ENCODE assay signal across 15 cellular contexts in genomic region chr2:98528349-98528748, GRCh38.
DNase-seq lines count a peak whose midpoint lies in the region; ATAC-seq and TF ChIP-seq lines count a peak whose summit lies in the region.
"Had no signal": no experiment of that assay in that cellular context is flagged by ENCODE, and none has a peak within 500 bp of the region (broad histone marks: within the 10 kb centered on the region; RNA-seq: fewer than 3 reads in every experiment).

No MANE protein-coding gene starts in this region.

- H3K4me1 Mint-ChIP-seq in activated CD8-positive, alpha-beta T cell treated with anti-CD3 and anti-CD28 coated beads for 36 hours (ENCODE audit: low read depth), result peaks cover 19% of the 10 kb centered on the region
- H3K4me1 Mint-ChIP-seq in activated CD8-positive, alpha-beta T cell treated with anti-CD3 and anti-CD28 coated beads, Interleukin-2, amount 10 ng/mL, durations not matched to agents 7 days and 5 days (ENCODE audit: low read depth), result peaks cover 2% of the 10 kb centered on the region
- H3K4me1 Mint-ChIP-seq in CD8-positive, alpha-beta memory T cell, result peaks cover 2 to 28% (median 20%) of the 10 kb centered on the region in 3 donors
- H3K4me1 Mint-ChIP-seq in activated T-helper 17 cell treated with anti-CD3 and anti-CD28 coated beads, Interleukin-2, amount 50 U/mL, for 72 hours, result peaks cover 6% of the 10 kb centered on the region
- peaks cover 35 to 67% of the 10 kb centered on the region in 2 donors for H3K4me1 Mint-ChIP-seq in natural killer cell

- no peaks in the 10 kb centered on the region for H3K27me3 ChIP-seq in CD8-positive, alpha-beta memory T cell (ENCODE audit: insufficient read depth, low read length, poor library complexity, severe bottlenecking)

- peaks cover 25% of the 10 kb centered on the region for H3K36me3 Mint-ChIP-seq in activated CD8-positive, alpha-beta T cell treated with anti-CD3 and anti-CD28 coated beads for 36 hours (ENCODE audit: low read depth)
- H3K36me3 Mint-ChIP-seq in activated CD8-positive, alpha-beta T cell treated with anti-CD3 and anti-CD28 coated beads, Interleukin-2, amount 10 ng/mL, durations not matched to agents 7 days and 5 days (ENCODE audit: low read depth), result peaks cover 58% of the 10 kb centered on the region
- H3K36me3 Mint-ChIP-seq in CD8-positive, alpha-beta memory T cell, result peaks cover 10 to 65% (median 23%) of the 10 kb centered on the region in 3 donors
- peaks cover 52% of the 10 kb centered on the region for H3K36me3 Mint-ChIP-seq in activated T-helper 17 cell treated with anti-CD3 and anti-CD28 coated beads, Interleukin-2, amount 50 U/mL, for 72 hours (ENCODE audit: low read depth)
- peaks cover 11% of the 10 kb centered on the region for H3K36me3 Mint-ChIP-seq in natural killer cell

- H3K36me3 ChIP-seq in CD8-positive, alpha-beta memory T cell (ENCODE audit: insufficient read depth, low read length), result no peaks in the 10 kb centered on the region

- H3K27ac ChIP-seq in CD8-positive, alpha-beta memory T cell (ENCODE audit: low read depth, low read length), result no peak overlapping the region
- H3K27ac ChIP-seq: 22Rv1, HL-60 had no signal

- H3K4me1 ChIP-seq in CD8-positive, alpha-beta memory T cell (ENCODE audit: insufficient read depth, low read length), result no peaks in the 10 kb centered on the region

- no peaks in the 10 kb centered on the region for H3K9me3 Mint-ChIP-seq in activated CD8-positive, alpha-beta T cell treated with anti-CD3 and anti-CD28 coated beads for 36 hours
- H3K9me3 Mint-ChIP-seq in activated CD8-positive, alpha-beta T cell treated with anti-CD3 and anti-CD28 coated beads, Interleukin-2, amount 10 ng/mL, durations not matched to agents 7 days and 5 days (ENCODE audit: insufficient read depth), result no peaks in the 10 kb centered on the region
- H3K9me3 Mint-ChIP-seq in CD8-positive, alpha-beta memory T cell, result peaks cover 0 to 3% (median 0%) of the 10 kb centered on the region in 5 donors
- H3K9me3 Mint-ChIP-seq in activated T-helper 17 cell treated with anti-CD3 and anti-CD28 coated beads, Interleukin-2, amount 50 U/mL, for 72 hours, result no peaks in the 10 kb centered on the region
- H3K9me3 Mint-ChIP-seq in natural killer cell, result no peaks in the 10 kb centered on the region

- H3K4me3 ChIP-seq in CD8-positive, alpha-beta memory T cell (ENCODE audit: low read length), result no peak overlapping the region

- DNase-seq in activated CD8-positive, alpha-beta T cell treated with anti-CD3 and anti-CD28 coated beads for 36 hours, result no peak
- no peak for DNase-seq in activated CD8-positive, alpha-beta T cell treated with anti-CD3 and anti-CD28 coated beads, Interleukin-2, amount 10 ng/mL, durations not matched to agents 7 days and 5 days
- no peak for DNase-seq in CD8-positive, alpha-beta memory T cell
- no peak for DNase-seq in natural killer cell
- DNase-seq in mesenteric fat pad (ENCODE audit: low spot score), result no peak
- no peak for DNase-seq in cerebellum (ENCODE audit: low spot score)
- DNase-seq: COR-L47, DND-41, GDM1, HCEC 1CT had no signal

- no peak overlapping the region for H3K4me3 Mint-ChIP-seq in activated CD8-positive, alpha-beta T cell treated with anti-CD3 and anti-CD28 coated beads for 36 hours
- H3K4me3 Mint-ChIP-seq in activated CD8-positive, alpha-beta T cell treated with anti-CD3 and anti-CD28 coated beads, Interleukin-2, amount 10 ng/mL, durations not matched to agents 7 days and 5 days, result no peak overlapping the region
- no peak overlapping the region for H3K4me3 Mint-ChIP-seq in CD8-positive, alpha-beta memory T cell
- H3K4me3 Mint-ChIP-seq in activated T-helper 17 cell treated with anti-CD3 and anti-CD28 coated beads, Interleukin-2, amount 50 U/mL, for 72 hours, result no peak overlapping the region
- no peak overlapping the region for H3K4me3 Mint-ChIP-seq in natural killer cell
- H3K4me3 Mint-ChIP-seq: CD14-positive monocyte had no signal

- no peaks in the 10 kb centered on the region for H3K27me3 Mint-ChIP-seq in activated CD8-positive, alpha-beta T cell treated with anti-CD3 and anti-CD28 coated beads for 36 hours
- no peaks in the 10 kb centered on the region for H3K27me3 Mint-ChIP-seq in activated CD8-positive, alpha-beta T cell treated with anti-CD3 and anti-CD28 coated beads, Interleukin-2, amount 10 ng/mL, durations not matched to agents 7 days and 5 days (ENCODE audit: low read depth)
- H3K27me3 Mint-ChIP-seq in CD8-positive, alpha-beta memory T cell, result no peaks in the 10 kb centered on the region
- H3K27me3 Mint-ChIP-seq in activated T-helper 17 cell treated with anti-CD3 and anti-CD28 coated beads, Interleukin-2, amount 50 U/mL, for 72 hours, result no peaks in the 10 kb centered on the region
- no peaks in the 10 kb centered on the region for H3K27me3 Mint-ChIP-seq in natural killer cell (ENCODE audit: low read depth in 2 of 2)

- H3K9me3 ChIP-seq in CD8-positive, alpha-beta memory T cell (ENCODE audit: low read length), result no peaks in the 10 kb centered on the region

- POLR2A ChIA-PET in activated CD8-positive, alpha-beta T cell treated with anti-CD3 and anti-CD28 coated beads for 36 hours (lab: Charles Lee), result interaction anchor here (1.0 kb wide), 1 partner anchor 116 kb away, joined by 3 read pairs; no protein-coding TSS in a partner anchor
- POLR2A ChIA-PET in activated CD8-positive, alpha-beta T cell treated with anti-CD3 and anti-CD28 coated beads, Interleukin-2, amount 10 ng/mL, durations not matched to agents 7 days and 5 days (lab: Charles Lee), result no interaction called here
- POLR2A ChIA-PET in CD8-positive, alpha-beta memory T cell (lab: Charles Lee), result no interaction called here

- intact Hi-C loops in activated CD8-positive, alpha-beta T cell treated with anti-CD3 and anti-CD28 coated beads for 36 hours (cut with micrococcal nuclease), result no loop called here
- intact Hi-C loops in natural killer cell (cut with micrococcal nuclease), result no loop called here

- TF ChIP-seq CTCF in activated CD8-positive, alpha-beta T cell treated with anti-CD3 and anti-CD28 coated beads for 36 hours (IDR thresholded peaks at IDR 0.05), result no peak
- TF ChIP-seq CTCF in natural killer cell (IDR thresholded peaks at IDR 0.05), result no peak

- no peak for ATAC-seq in activated CD8-positive, alpha-beta T cell treated with anti-CD3 and anti-CD28 coated beads for 36 hours
- ATAC-seq in activated CD8-positive, alpha-beta T cell treated with anti-CD3 and anti-CD28 coated beads, Interleukin-2, amount 10 ng/mL, durations not matched to agents 7 days and 5 days, result no peak
- no peak for ATAC-seq in activated T-helper 17 cell treated with anti-CD3 and anti-CD28 coated beads, Interleukin-2, amount 50 U/mL, for 72 hours (replicated peaks)
- no peak for ATAC-seq in natural killer cell
- no peak for ATAC-seq in GM19467 (IDR thresholded peaks at IDR 0.05; ENCODE audit: unreplicated experiment)

- CTCF ChIA-PET in activated CD8-positive, alpha-beta T cell treated with anti-CD3 and anti-CD28 coated beads for 36 hours (lab: Charles Lee), result interaction anchor here (0.7 to 1.7 kb wide), 2 partner anchors 40 to 113 kb away, joined by 3 to 5 read pairs; no protein-coding TSS in a partner anchor
- CTCF ChIA-PET in activated CD8-positive, alpha-beta T cell treated with anti-CD3 and anti-CD28 coated beads, Interleukin-2, amount 10 ng/mL, durations not matched to agents 7 days and 5 days (lab: Charles Lee), result interaction anchor here (1.4 kb wide), 2 partner anchors 13 to 41 kb away, joined by 4 read pairs; no protein-coding TSS in a partner anchor
- CTCF ChIA-PET in CD8-positive, alpha-beta memory T cell (lab: Charles Lee), result interaction anchor here (1.8 to 2.7 kb wide), 3 partner anchors 11 to 115 kb away, joined by 6 to 8 read pairs (median 8); no protein-coding TSS in a partner anchor

- peak overlapping the region; percentile 7 for H3K27ac Mint-ChIP-seq in activated CD8-positive, alpha-beta T cell treated with anti-CD3 and anti-CD28 coated beads for 36 hours
- H3K27ac Mint-ChIP-seq in activated CD8-positive, alpha-beta T cell treated with anti-CD3 and anti-CD28 coated beads, Interleukin-2, amount 10 ng/mL, durations not matched to agents 7 days and 5 days, result no peak overlapping the region
- H3K27ac Mint-ChIP-seq in CD8-positive, alpha-beta memory T cell, result peak overlapping the region in 5 of 8 donors; percentile 4 to 67 (median 39)
- peak overlapping the region; percentile 71 for H3K27ac Mint-ChIP-seq in activated T-helper 17 cell treated with anti-CD3 and anti-CD28 coated beads, Interleukin-2, amount 50 U/mL, for 72 hours
- peak overlapping the region; percentile 0 to 81 for H3K27ac Mint-ChIP-seq in natural killer cell
- H3K27ac Mint-ChIP-seq: CD14-positive monocyte had no signal
